In the genomic region with DNA sequence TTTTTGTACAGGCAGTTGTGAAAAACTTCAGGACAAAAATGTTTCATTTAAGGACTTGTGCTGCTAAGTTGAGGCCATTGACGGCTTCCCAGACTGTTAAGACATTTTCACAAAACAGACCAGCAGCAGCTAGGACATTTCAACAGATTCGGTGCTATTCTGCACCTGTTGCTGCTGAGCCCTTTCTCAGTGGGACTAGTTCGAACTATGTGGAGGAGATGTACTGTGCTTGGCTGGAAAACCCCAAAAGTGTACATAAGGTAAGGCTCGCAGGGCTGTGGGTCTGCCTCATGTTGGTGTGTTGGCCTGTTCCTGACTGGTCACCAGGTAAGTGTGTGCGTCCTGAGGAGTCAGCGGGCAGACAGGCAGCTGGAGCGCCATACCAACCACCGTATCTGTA, we compare ENCODE assay signal across 18 cellular contexts. TPM values are rescaled to one million over a fixed set of nuclear protein-coding genes. Genes with fewer than 3 reads are reported as not detected.
A peak's percentile ranks its signal among the peaks of the same experiment; 100 is the strongest.
DNase-seq lines count a peak whose midpoint lies in the region; ATAC-seq and TF ChIP-seq lines count a peak whose summit lies in the region.
"Had no signal": no experiment of that assay in that cellular context is flagged by ENCODE, and none has a peak within 500 bp of the region (broad histone marks: within the 10 kb centered on the region; RNA-seq: fewer than 3 reads in every experiment).

No MANE protein-coding gene starts in this region.

- H2AFZ ChIP-seq in trophoblast cell (ENCODE audit: insufficient read depth, low read length, poor library complexity) = no peak overlapping the region
- H2AFZ ChIP-seq: GM23248 had no signal

- intact Hi-C loops in left ventricle myocardium inferior (cut with micrococcal nuclease) (no loop called here), right cardiac atrium (cut with DNase I) (no loop called here), tibial artery (cut with DNase I; ENCODE audit: low total_unique reads) (no loop called here)

- WGBS in right cardiac atrium = 81% methylated on average over 8 of the region's 8 CpGs
- WGBS in trophoblast cell (ENCODE audit: extremely low coverage, insufficient coverage, insufficient read length) = no CpG with 5 or more reads among the region's 8 CpGs

- no peak overlapping the region for H3K4me2 ChIP-seq in trophoblast cell (ENCODE audit: low read length)

- no peak for TF ChIP-seq CTCF in left ventricle myocardium inferior (IDR thresholded peaks at IDR 0.05; ENCODE audit: borderline replicate concordance)
- no peak for TF ChIP-seq CTCF in VCaP (conservative IDR thresholded peaks at IDR 0.05)
- TF ChIP-seq CTCF in tibial artery (IDR thresholded peaks at IDR 0.05) = no peak

- peaks cover under 1% of the 10 kb centered on the region for H3K79me1 ChIP-seq in trophoblast cell (ENCODE audit: low read length)

- H3K9ac ChIP-seq in trophoblast cell (ENCODE audit: low read length) = no peak overlapping the region
- H3K9ac ChIP-seq: GM23248 had no signal

- no peak overlapping the region for H3K14ac ChIP-seq in trophoblast cell (ENCODE audit: low read length)

- H4K8ac ChIP-seq in trophoblast cell (ENCODE audit: low read depth, low read length) = no peak overlapping the region

- no peak overlapping the region for H2BK120ac ChIP-seq in trophoblast cell (ENCODE audit: insufficient read depth, low read length, poor library complexity)

- H3K23ac ChIP-seq in trophoblast cell (ENCODE audit: low read length) = no peak overlapping the region

- no peak overlapping the region for H3K4ac ChIP-seq in trophoblast cell (ENCODE audit: low read depth, low read length)

- H2AK5ac ChIP-seq in trophoblast cell (ENCODE audit: low read length) = no peak overlapping the region

- no peak overlapping the region for H4K12ac ChIP-seq in trophoblast cell (ENCODE audit: low read depth, low read length)

- no peaks in the 10 kb centered on the region for H3K27me3 Mint-ChIP-seq in effector memory CD8-positive, alpha-beta T cell
- no peaks in the 10 kb centered on the region for H3K27me3 Mint-ChIP-seq in stimulated activated memory B cell treated with anti-CD40 and anti-IgM and Interleukin-4, amounts not matched to agents 10 μg/mL and 1 μg/mL and 100 μg/mL, for 72 hours
- H3K27me3 Mint-ChIP-seq: naive B cell had no signal

- H2BK5ac ChIP-seq in trophoblast cell (ENCODE audit: low read depth, low read length, poor library complexity) = no peak overlapping the region

- no peak for ATAC-seq in right cardiac atrium
- peak; percentile 34 for ATAC-seq in effector memory CD8-positive, alpha-beta T cell (replicated peaks)
- no peak for ATAC-seq in stimulated activated memory B cell treated with anti-CD40 and anti-IgM and Interleukin-4, amounts not matched to agents 10 μg/mL and 1 μg/mL and 100 μg/mL, for 72 hours

- H3K36me3 Mint-ChIP-seq in effector memory CD8-positive, alpha-beta T cell (ENCODE audit: insufficient read depth) = peaks cover 53% of the 10 kb centered on the region
- H3K36me3 Mint-ChIP-seq in stimulated activated memory B cell treated with anti-CD40 and anti-IgM and Interleukin-4, amounts not matched to agents 10 μg/mL and 1 μg/mL and 100 μg/mL, for 72 hours = peaks cover 21% of the 10 kb centered on the region

- H3K27ac ChIP-seq in left ventricle myocardium inferior (replicated peaks) (peak overlapping the region; percentile 71), right cardiac atrium (ENCODE audit: low read length) (no peak overlapping the region), VCaP (peak overlapping the region; percentile 55; the same call in 1 of the 2 replicates), tibial artery (no peak overlapping the region), trophoblast cell (ENCODE audit: low read depth, low read length) (no peak overlapping the region)
- H3K27ac ChIP-seq: colonic mucosa, epithelial cell of prostate, GM23248 had no signal

- H3K4me1 ChIP-seq in left ventricle myocardium inferior (peaks cover 97% of the 10 kb centered on the region), right cardiac atrium (ENCODE audit: control insufficient read depth, insufficient read depth, low read length) (peaks cover 9% of the 10 kb centered on the region), tibial artery (peaks cover 0 to 7% (median under 1%) of the 10 kb centered on the region in 4 donors), trophoblast cell (ENCODE audit: control insufficient read depth in 1 of 2, insufficient read depth in 2 of 2, low read length in 2 of 2) (peaks cover 4 to 10% of the 10 kb centered on the region in 2 experiments)

- peak overlapping the region; percentile 57 to 69 for H3K4me3 Mint-ChIP-seq in effector memory CD8-positive, alpha-beta T cell
- no peak overlapping the region for H3K4me3 Mint-ChIP-seq in stimulated activated memory B cell treated with anti-CD40 and anti-IgM and Interleukin-4, amounts not matched to agents 10 μg/mL and 1 μg/mL and 100 μg/mL, for 72 hours

- H3K4me3 ChIP-seq in left ventricle myocardium inferior = no peak overlapping the region
- H3K4me3 ChIP-seq in right cardiac atrium (ENCODE audit: low read length) = no peak overlapping the region
- H3K4me3 ChIP-seq in tibial artery = no peak overlapping the region
- H3K4me3 ChIP-seq in trophoblast cell (ENCODE audit: low read depth, low read length) = no peak overlapping the region
- H3K4me3 ChIP-seq: colonic mucosa, GM23248, lung had no signal

- H3K27me3 ChIP-seq in left ventricle myocardium inferior (ENCODE audit: low read depth) (no peaks in the 10 kb centered on the region), right cardiac atrium (ENCODE audit: control insufficient read depth, insufficient read depth) (no peaks in the 10 kb centered on the region), tibial artery (no peaks in the 10 kb centered on the region), trophoblast cell (ENCODE audit: insufficient read depth, low read length) (no peaks in the 10 kb centered on the region)
- H3K27me3 ChIP-seq: colonic mucosa had no signal

- no peak overlapping the region for H4K91ac ChIP-seq in trophoblast cell (ENCODE audit: low read depth, low read length)

- H3K36me3 ChIP-seq in left ventricle myocardium inferior = peaks cover 25% of the 10 kb centered on the region
- H3K36me3 ChIP-seq in tibial artery = peaks cover 22 to 33% (median 23%) of the 10 kb centered on the region in 3 donors
- H3K36me3 ChIP-seq in trophoblast cell (ENCODE audit: control insufficient read depth in 1 of 2, insufficient read depth in 2 of 2, low read length in 2 of 2) = peaks cover 21 to 25% of the 10 kb centered on the region in 2 experiments
- H3K36me3 ChIP-seq: colonic mucosa had no signal

- peaks cover 66 to 74% of the 10 kb centered on the region in 2 donors for H3K4me1 Mint-ChIP-seq in effector memory CD8-positive, alpha-beta T cell (ENCODE audit: low read depth in 2 of 2)
- H3K4me1 Mint-ChIP-seq in stimulated activated memory B cell treated with anti-CD40 and anti-IgM and Interleukin-4, amounts not matched to agents 10 μg/mL and 1 μg/mL and 100 μg/mL, for 72 hours = peaks cover 59% of the 10 kb centered on the region

- H3K18ac ChIP-seq in trophoblast cell (ENCODE audit: low read length) = no peak overlapping the region

- no peaks in the 10 kb centered on the region for H3K9me3 Mint-ChIP-seq in effector memory CD8-positive, alpha-beta T cell
- no peaks in the 10 kb centered on the region for H3K9me3 Mint-ChIP-seq in stimulated activated memory B cell treated with anti-CD40 and anti-IgM and Interleukin-4, amounts not matched to agents 10 μg/mL and 1 μg/mL and 100 μg/mL, for 72 hours
- H3K9me3 Mint-ChIP-seq: naive B cell had no signal

- H2BK12ac ChIP-seq in trophoblast cell (ENCODE audit: low read length) = no peak overlapping the region

- H3K9me3 ChIP-seq in left ventricle myocardium inferior (replicated peaks) (no peaks in the 10 kb centered on the region), right cardiac atrium (ENCODE audit: control insufficient read depth, low read length) (no peaks in the 10 kb centered on the region), tibial artery (no peaks in the 10 kb centered on the region), trophoblast cell (ENCODE audit: insufficient read depth, low read depth, low read length) (no peaks in the 10 kb centered on the region)
- H3K9me3 ChIP-seq: colonic mucosa had no signal

- DNase-seq in left ventricle myocardium inferior = no peak
- DNase-seq in right cardiac atrium = no peak
- no peak for DNase-seq in effector memory CD8-positive, alpha-beta T cell
- DNase-seq in SKM-1 (lab: John Stamatoyannopoulos, UW; ENCODE audit: unreplicated experiment) = no peak
- DNase-seq in tibial artery = no peak
- DNase-seq in trophoblast cell = no peak
- DNase-seq: colonic mucosa, GDM1, GM23248, Kasumi-1, naive B cell, NCI-H1417 treated with DMSO at 0.1 percent for 48 hours, NCI-H2227 treated with DMSO at 0.1 percent for 48 hours, substantia nigra had no signal

- H3K27ac Mint-ChIP-seq in effector memory CD8-positive, alpha-beta T cell = peak overlapping the region; percentile 82 to 91
- peak overlapping the region; percentile 83 for H3K27ac Mint-ChIP-seq in stimulated activated memory B cell treated with anti-CD40 and anti-IgM and Interleukin-4, amounts not matched to agents 10 μg/mL and 1 μg/mL and 100 μg/mL, for 72 hours

- H3K79me2 ChIP-seq in trophoblast cell (ENCODE audit: control insufficient read depth, insufficient read depth, low read length, poor library complexity) = peaks cover 6% of the 10 kb centered on the region

RNA-seq across cellular contexts. Expression of gene OGDH, which starts 17.9 kb away (rescaled TPM):
- total RNA-seq in left ventricle myocardium inferior = 677 TPM
- total RNA-seq in right cardiac atrium = 100 to 1,000 TPM; 347 to 406 (median 380) TPM
- 168 TPM for polyA plus RNA-seq in right cardiac atrium
- 61.6 and 62.5 TPM in 2 replicates for polyA plus RNA-seq in trophoblast cell (2013)

RNA-seq across cellular contexts. Expression of gene TMED4, which starts 42.3 kb away (rescaled TPM):
- total RNA-seq in left ventricle myocardium inferior = 61.9 TPM
- 10 to 100 TPM; 63.2 to 75.2 (median 66.6) TPM for total RNA-seq in right cardiac atrium
- polyA plus RNA-seq in right cardiac atrium = 63.9 TPM
- 48.8 and 49.9 TPM in 2 replicates for polyA plus RNA-seq in trophoblast cell (2013)

RNA-seq across cellular contexts. Expression of gene DDX56, which starts 50.6 kb away (rescaled TPM):
- total RNA-seq in left ventricle myocardium inferior = 27.1 TPM
- total RNA-seq in right cardiac atrium = 10 to 100 TPM; 23.4 to 35.5 (median 28.2) TPM
- polyA plus RNA-seq in right cardiac atrium = 24.1 TPM
- 46.3 and 54.5 TPM in 2 replicates for polyA plus RNA-seq in trophoblast cell (2013)

Comparison
In these comparisons a context has a peak if more than half of its experiments do, and no peak if none do; other contexts are left out.
1. H3K27ac ChIP-seq: peak in left ventricle myocardium inferior (single experiment) and VCaP (single experiment); none in right cardiac atrium (single experiment), tibial artery (0 of 2) and trophoblast cell (single experiment).